Comparison of ENCODE assay signal across 22 cellular contexts in the genomic region with DNA sequence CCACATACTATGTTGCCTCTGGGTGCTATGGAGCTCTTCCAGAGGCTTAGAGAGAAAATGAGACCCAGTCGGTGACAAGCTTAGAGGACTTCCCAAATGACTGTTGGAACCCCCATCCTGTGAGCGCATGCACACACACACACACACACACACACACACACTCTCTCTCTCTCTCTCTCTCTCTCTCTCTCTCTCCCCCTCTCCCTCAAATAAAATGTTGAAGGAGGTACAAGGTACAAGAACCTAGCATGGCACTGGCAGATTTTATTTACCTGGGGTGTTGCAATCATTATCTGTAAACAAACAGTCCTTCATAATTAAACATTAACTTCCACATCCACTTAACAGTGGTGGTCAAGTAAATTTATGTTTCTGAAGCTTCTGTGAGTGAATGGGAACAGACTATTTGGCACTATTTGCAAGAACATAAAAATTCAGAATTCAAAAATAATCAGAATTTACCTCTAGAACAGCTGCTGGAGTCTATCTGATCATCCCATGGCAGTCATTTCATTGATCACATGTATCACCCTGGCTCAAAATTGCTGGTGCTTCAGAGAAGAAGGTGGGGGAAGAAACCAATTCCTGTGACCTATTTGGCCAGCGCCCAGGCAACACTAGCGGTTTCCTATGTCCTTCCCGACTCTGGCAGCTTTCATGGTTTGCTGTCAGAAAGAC. TPM values are rescaled to one million over a fixed set of nuclear protein-coding genes. Genes with fewer than 3 reads are reported as not detected.
DNase-seq lines count a peak whose midpoint lies in the region; ATAC-seq and TF ChIP-seq lines count a peak whose summit lies in the region.
"Had no signal": no experiment of that assay in that cellular context is flagged by ENCODE, and none has a peak within 500 bp of the region (broad histone marks: within the 10 kb centered on the region; RNA-seq: fewer than 3 reads in every experiment).

No MANE protein-coding gene starts in this region.

- TF ChIP-seq POLR2A in stomach (IDR thresholded peaks at IDR 0.05), result no peak

- H3K9me3 ChIP-seq in liver (ENCODE audit: control insufficient read depth in 4 of 4, low read length in 3 of 4) (no peaks in the 10 kb centered on the region), stomach (no peaks in the 10 kb centered on the region)
- H3K9me3 ChIP-seq: breast epithelium, SK-N-SH had no signal

- H3K36me3 ChIP-seq in liver (ENCODE audit: control insufficient read depth in 4 of 4, insufficient read depth in 3 of 4, low read depth in 1 of 4, low read length in 3 of 4), result no peaks in the 10 kb centered on the region
- H3K36me3 ChIP-seq in stomach, result no peaks in the 10 kb centered on the region
- H3K36me3 ChIP-seq: breast epithelium had no signal

- intact Hi-C loops in stomach (cut with DNase I; ENCODE audit: low total_unique reads), result no loop called here

- DNase-seq in G401 (ENCODE audit: low spot score) (peak; percentile 94), UCSD-AML1 (lab: John Stamatoyannopoulos, UW; ENCODE audit: unreplicated experiment) (peak; percentile 7), stomach (peak; percentile 41), NCI-H82 treated with DMSO at 0.1 percent for 48 hours (lab: John Stamatoyannopoulos, UW; ENCODE audit: unreplicated experiment) (no peak), ecto neural progenitor cell (ENCODE audit: low spot score) (no peak)
- DNase-seq: activated CD4-positive, alpha-beta T cell treated with anti-CD3 and anti-CD28 coated beads, Interleukin-2, amount 50 U/mL, for 1 hour; activated CD8-positive, alpha-beta memory T cell treated with anti-CD3 and anti-CD28 coated beads, Interleukin-2, amount 10 ng/mL, durations not matched to agents 7 days and 5 days; activated naive CD4-positive, alpha-beta T cell treated with anti-CD3 and anti-CD28 coated beads for 36 hours; activated T-cell treated with anti-CD3 and anti-CD28 coated beads, Interleukin-2, amount 50 U/mL, for 72 hours; amniotic stem cell; islet precursor cell; NCI-H1694; NCI-H2171 treated with DMSO at 0.1 percent for 48 hours; NCI-H524 treated with DMSO at 0.1 percent for 48 hours; SK-N-SH had no signal

- H3K4me1 ChIP-seq in liver (ENCODE audit: control insufficient read depth in 4 of 4, insufficient read depth in 4 of 4, low read length in 3 of 4) (peaks cover 3 to 34% (median 21%) of the 10 kb centered on the region in 4 donors), stomach (peaks cover 0 to 12% (median 0%) of the 10 kb centered on the region in 4 donors)
- H3K4me1 ChIP-seq: breast epithelium had no signal

- WGBS in liver, result 18% methylated on average over 5 of the region's 5 CpGs
- WGBS in stomach, 5 donors, result 20 to 46% (median 40%) methylated on average over 5 of the region's 5 CpGs

- ATAC-seq in GM19455 (IDR thresholded peaks at IDR 0.05; ENCODE audit: unreplicated experiment), result no peak
- ATAC-seq: activated CD8-positive, alpha-beta memory T cell treated with anti-CD3 and anti-CD28 coated beads, Interleukin-2, amount 10 ng/mL, durations not matched to agents 7 days and 5 days; activated T-cell treated with anti-CD3 and anti-CD28 coated beads, Interleukin-2, amount 50 U/mL, for 72 hours; K562 had no signal

- in situ Hi-C loops in G401 (cut with HindIII; ENCODE audit: low sequenced_read_pairs), result no loop called here

- TF ChIP-seq EP300 in stomach (IDR thresholded peaks at IDR 0.05), result no peak

- TF ChIP-seq RAD21 in liver (IDR thresholded peaks at IDR 0.05), result peak; percentile 54 to 59

- TF ChIP-seq CTCF in liver (IDR thresholded peaks at IDR 0.05; ENCODE audit: low read depth, low read length, missing input control), result peak; percentile 26
- TF ChIP-seq CTCF in stomach (IDR thresholded peaks at IDR 0.05), result no peak

- peak overlapping the region; percentile 64 to 82 for H3K27ac ChIP-seq in liver (ENCODE audit: low read depth in 1 of 2, low read length in 2 of 2)
- H3K27ac ChIP-seq in stomach, result no peak overlapping the region
- H3K27ac ChIP-seq: breast epithelium, coronary artery, skin epidermis, VCaP had no signal

- H3K9ac ChIP-seq in liver (ENCODE audit: low read depth in 1 of 2, low read length in 2 of 2), result peak overlapping the region in 1 of 2 donors; percentile 47
- H3K9ac ChIP-seq: SK-N-SH had no signal

- H3K27me3 ChIP-seq in liver (ENCODE audit: control insufficient read depth in 4 of 4, insufficient read depth in 4 of 4, low read length in 3 of 4) (no peaks in the 10 kb centered on the region), stomach (no peaks in the 10 kb centered on the region)
- H3K27me3 ChIP-seq: breast epithelium had no signal

- H3K4me3 ChIP-seq in liver (ENCODE audit: low read depth in 1 of 3, low read length in 3 of 3), result peak overlapping the region in 1 of 3 donors; percentile 26
- no peak overlapping the region for H3K4me3 ChIP-seq in stomach
- H3K4me3 ChIP-seq: breast epithelium, coronary artery, K562, skin epidermis had no signal

TF ChIP-seq in liver, 16 proteins besides CTCF, POLR2A, EP300 and RAD21:
- TF ChIP-seq, protein P1, sequence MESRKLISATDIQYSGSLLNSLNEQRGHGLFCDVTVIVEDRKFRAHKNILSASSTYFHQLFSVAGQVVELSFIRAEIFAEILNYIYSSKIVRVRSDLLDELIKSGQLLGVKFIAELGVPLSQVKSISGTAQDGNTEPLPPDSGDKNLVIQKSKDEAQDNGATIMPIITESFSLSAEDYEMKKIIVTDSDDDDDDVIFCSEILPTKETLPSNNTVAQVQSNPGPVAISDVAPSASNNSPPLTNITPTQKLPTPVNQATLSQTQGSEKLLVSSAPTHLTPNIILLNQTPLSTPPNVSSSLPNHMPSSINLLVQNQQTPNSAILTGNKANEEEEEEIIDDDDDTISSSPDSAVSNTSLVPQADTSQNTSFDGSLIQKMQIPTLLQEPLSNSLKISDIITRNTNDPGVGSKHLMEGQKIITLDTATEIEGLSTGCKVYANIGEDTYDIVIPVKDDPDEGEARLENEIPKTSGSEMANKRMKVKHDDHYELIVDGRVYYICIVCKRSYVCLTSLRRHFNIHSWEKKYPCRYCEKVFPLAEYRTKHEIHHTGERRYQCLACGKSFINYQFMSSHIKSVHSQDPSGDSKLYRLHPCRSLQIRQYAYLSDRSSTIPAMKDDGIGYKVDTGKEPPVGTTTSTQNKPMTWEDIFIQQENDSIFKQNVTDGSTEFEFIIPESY (IDR thresholded peaks at IDR 0.05), result peak; percentile 49
- TF ChIP-seq, protein P2, sequence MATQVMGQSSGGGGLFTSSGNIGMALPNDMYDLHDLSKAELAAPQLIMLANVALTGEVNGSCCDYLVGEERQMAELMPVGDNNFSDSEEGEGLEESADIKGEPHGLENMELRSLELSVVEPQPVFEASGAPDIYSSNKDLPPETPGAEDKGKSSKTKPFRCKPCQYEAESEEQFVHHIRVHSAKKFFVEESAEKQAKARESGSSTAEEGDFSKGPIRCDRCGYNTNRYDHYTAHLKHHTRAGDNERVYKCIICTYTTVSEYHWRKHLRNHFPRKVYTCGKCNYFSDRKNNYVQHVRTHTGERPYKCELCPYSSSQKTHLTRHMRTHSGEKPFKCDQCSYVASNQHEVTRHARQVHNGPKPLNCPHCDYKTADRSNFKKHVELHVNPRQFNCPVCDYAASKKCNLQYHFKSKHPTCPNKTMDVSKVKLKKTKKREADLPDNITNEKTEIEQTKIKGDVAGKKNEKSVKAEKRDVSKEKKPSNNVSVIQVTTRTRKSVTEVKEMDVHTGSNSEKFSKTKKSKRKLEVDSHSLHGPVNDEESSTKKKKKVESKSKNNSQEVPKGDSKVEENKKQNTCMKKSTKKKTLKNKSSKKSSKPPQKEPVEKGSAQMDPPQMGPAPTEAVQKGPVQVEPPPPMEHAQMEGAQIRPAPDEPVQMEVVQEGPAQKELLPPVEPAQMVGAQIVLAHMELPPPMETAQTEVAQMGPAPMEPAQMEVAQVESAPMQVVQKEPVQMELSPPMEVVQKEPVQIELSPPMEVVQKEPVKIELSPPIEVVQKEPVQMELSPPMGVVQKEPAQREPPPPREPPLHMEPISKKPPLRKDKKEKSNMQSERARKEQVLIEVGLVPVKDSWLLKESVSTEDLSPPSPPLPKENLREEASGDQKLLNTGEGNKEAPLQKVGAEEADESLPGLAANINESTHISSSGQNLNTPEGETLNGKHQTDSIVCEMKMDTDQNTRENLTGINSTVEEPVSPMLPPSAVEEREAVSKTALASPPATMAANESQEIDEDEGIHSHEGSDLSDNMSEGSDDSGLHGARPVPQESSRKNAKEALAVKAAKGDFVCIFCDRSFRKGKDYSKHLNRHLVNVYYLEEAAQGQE (IDR thresholded peaks at IDR 0.05), result peak; percentile 54
- TF ChIP-seq FOXA2 (IDR thresholded peaks at IDR 0.05), result peak; percentile 92
- TF ChIP-seq NR2F2 (IDR thresholded peaks at IDR 0.05), result peak; percentile 62
- TF ChIP-seq HNF4A (conservative IDR thresholded peaks at IDR 0.05), result peak; percentile 94 to 98
- TF ChIP-seq TAF1 (conservative IDR thresholded peaks at IDR 0.05), result peak; percentile 80
- peak; percentile 93 for TF ChIP-seq HNF4G (IDR thresholded peaks at IDR 0.05)
- TF ChIP-seq JUND (IDR thresholded peaks at IDR 0.05), result peak; percentile 84 to 85
- TF ChIP-seq, protein P3, sequence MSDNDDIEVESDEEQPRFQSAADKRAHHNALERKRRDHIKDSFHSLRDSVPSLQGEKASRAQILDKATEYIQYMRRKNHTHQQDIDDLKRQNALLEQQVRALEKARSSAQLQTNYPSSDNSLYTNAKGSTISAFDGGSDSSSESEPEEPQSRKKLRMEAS (IDR thresholded peaks at IDR 0.05), result peak; percentile 84
- TF ChIP-seq EGR1 (IDR thresholded peaks at IDR 0.05; ENCODE audit: low read depth in 2 of 2), result peak; percentile 43 to 75
- peak; percentile 99 for TF ChIP-seq SP1 (IDR thresholded peaks at IDR 0.05)
- peak; percentile 90 for TF ChIP-seq FOXA1 (IDR thresholded peaks at IDR 0.05)
- TF ChIP-seq GABPA (IDR thresholded peaks at IDR 0.05 in 1 of 2, conservative IDR thresholded peaks at IDR 0.05 in 1 of 2), result peak; percentile 24 to 44
- peak; percentile 89 to 94 for TF ChIP-seq RXRA (IDR thresholded peaks at IDR 0.05)
- peak; percentile 91 for TF ChIP-seq YY1 (IDR thresholded peaks at IDR 0.05)
- TF ChIP-seq, protein P4, sequence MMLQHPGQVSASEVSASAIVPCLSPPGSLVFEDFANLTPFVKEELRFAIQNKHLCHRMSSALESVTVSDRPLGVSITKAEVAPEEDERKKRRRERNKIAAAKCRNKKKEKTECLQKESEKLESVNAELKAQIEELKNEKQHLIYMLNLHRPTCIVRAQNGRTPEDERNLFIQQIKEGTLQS (IDR thresholded peaks at IDR 0.05), result peak; percentile 42

RNA-seq across cellular contexts. Expression of a gene that starts 24.9 kb away (rescaled TPM):
- total RNA-seq in G401 (2014; rRNA removed; shearing (Covaris generic)), result not detected in 2 replicates
- total RNA-seq in liver (under 1 TPM; 0.84 to 0.89 TPM), stomach (1 to 10 TPM; 1.4 to 6.2 (median 2.3) TPM)
- polyA plus RNA-seq in liver (under 1 TPM; 0.07 to 0.50 TPM), stomach (under 1 TPM; 0.03 to 0.50 (median 0.15) TPM)
- total RNA-seq: activated CD8-positive, alpha-beta memory T cell treated with anti-CD3 and anti-CD28 coated beads, Interleukin-2, amount 10 ng/mL, durations not matched to agents 7 days and 5 days; activated T-cell treated with anti-CD3 and anti-CD28 coated beads, Interleukin-2, amount 50 U/mL, for 72 hours had no signal
- polyA plus RNA-seq: K562, SK-N-SH had no signal

Comparison
In these comparisons a context has a peak if more than half of its experiments do, and no peak if none do; other contexts are left out.
1. DNase-seq: peak in G401 (single experiment), UCSD-AML1 (single experiment) and stomach (single experiment); none in NCI-H82 treated with DMSO at 0.1 percent for 48 hours (single experiment) and ecto neural progenitor cell (single experiment).
2. H3K27ac ChIP-seq: peak in liver (2 of 2); none in stomach (0 of 5).